In the genomic region with DNA sequence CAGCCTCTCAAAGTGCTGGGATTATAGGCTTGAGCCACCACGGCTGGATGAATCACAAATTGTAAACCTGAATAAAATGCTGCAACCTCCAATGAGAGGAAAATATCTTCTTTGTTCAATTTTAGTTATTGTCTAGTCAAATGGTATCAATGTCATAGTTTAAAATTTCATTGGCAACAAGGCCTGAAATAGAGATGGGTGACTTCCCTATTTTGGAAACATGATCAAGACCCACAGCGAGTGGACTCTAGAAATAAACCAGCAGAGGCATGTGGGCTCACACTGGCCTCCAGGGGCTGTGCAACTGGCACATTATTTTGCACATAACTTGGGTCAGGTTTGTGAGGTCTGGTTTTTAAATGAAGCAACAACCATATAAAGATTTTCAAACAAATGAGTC, we compare ENCODE assay signal across 1 cellular context.
TF ChIP-seq lines count a peak whose summit lies in the region.

No MANE protein-coding gene starts in this region.

TF ChIP-seq in GM12878, 131 proteins besides CTCF, POLR2A, EP300 and RAD21:
- TF ChIP-seq SPI1 (IDR thresholded peaks at IDR 0.05; ENCODE audit: borderline replicate concordance, insufficient read depth, low read depth, low read length): 0 out of 2 replicates have a peak, but pooled peaks have one; percentile 11
TF ChIP-seq in GM12878: peak in this region for 1; not testable (repeated sequence) for 130.
